Comparison of ENCODE assay signal across 23 cellular contexts in genomic region chr6:6707143-6707542, GRCh38.
A peak's percentile ranks its signal among the peaks of the same experiment; 100 is the strongest.
DNase-seq lines count a peak whose midpoint lies in the region; ATAC-seq, FAIRE-seq and TF ChIP-seq lines count a peak whose summit lies in the region.
"Had no signal": no experiment of that assay in that cellular context is flagged by ENCODE, and none has a peak within 500 bp of the region (broad histone marks: within the 10 kb centered on the region; RNA-seq: fewer than 3 reads in every experiment).

No MANE protein-coding gene starts in this region.

- CTCF ChIA-PET in HepG2 (lab: Yijun Ruan, JAX; ENCODE audit: low intra/inter-chr PET ratio, low total read pairs) (no interaction called here), PC-9 (lab: Charles Lee) (no interaction called here)

- H3K4me1 ChIP-seq in right lobe of liver: peaks cover 0 to 3% (median under 1%) of the 10 kb centered on the region in 4 donors
- H3K4me1 ChIP-seq in HepG2 (ENCODE audit: insufficient read depth, low read length): peaks cover 4% of the 10 kb centered on the region
- H3K4me1 ChIP-seq in left lung: peaks cover 0 to 38% of the 10 kb centered on the region in 2 donors
- peaks cover 10% of the 10 kb centered on the region for H3K4me1 ChIP-seq in vagina
- peaks cover 7% of the 10 kb centered on the region for H3K4me1 ChIP-seq in PC-9 (replicated peaks; ENCODE audit: insufficient read depth)
- H3K4me1 ChIP-seq in hepatocyte (ENCODE audit: insufficient read depth): peaks cover 1% of the 10 kb centered on the region

- H2AFZ ChIP-seq in HepG2 (ENCODE audit: low read length): no peak overlapping the region
- H2AFZ ChIP-seq in PC-9: no peak overlapping the region
- H2AFZ ChIP-seq in hepatocyte: no peak overlapping the region

- H3K36me3 ChIP-seq in right lobe of liver (no peaks in the 10 kb centered on the region), HepG2 (replicated peaks in 1 of 2; ENCODE audit: control insufficient read depth in 1 of 2, insufficient read depth in 2 of 2, low read length in 2 of 2) (no peaks in the 10 kb centered on the region), bronchial epithelial cell (ENCODE audit: control insufficient read depth, insufficient read depth, low read length) (no peaks in the 10 kb centered on the region), left lung (no peaks in the 10 kb centered on the region), vagina (no peaks in the 10 kb centered on the region), PC-9 (ENCODE audit: low read depth) (no peaks in the 10 kb centered on the region), hepatocyte (replicated peaks; ENCODE audit: insufficient read depth, low read depth) (no peaks in the 10 kb centered on the region)
- H3K36me3 ChIP-seq: thyroid gland had no signal

- DNase-seq in right lobe of liver (peak in 1 of 3 donors; percentile 44), HepG2 (ENCODE audit: low spot score) (no peak), bronchial epithelial cell (ENCODE audit: low read depth) (peak; percentile 63), left lung (no peak), vagina (ENCODE audit: extremely low spot score in 2 of 2) (no peak), PC-9 (no peak), hepatocyte (ENCODE audit: low spot score) (no peak)
- DNase-seq: activated CD4-positive, alpha-beta T cell treated with anti-CD3 and anti-CD28 coated beads for 4 hours; activated T-cell treated with anti-CD3 and anti-CD28 coated beads, Interleukin-2, amount 50 U/mL, for 1 hour; body of pancreas; left cardiac atrium; natural killer cell; NCI-H1105; NCI-H2081; NCI-H345; OCI-M1; stimulated activated naive CD8-positive, alpha-beta T cell treated with anti-CD3 and anti-CD28 coated beads, Interleukin-15, amount 100 ng/mL, for 72 hours; thyroid gland had no signal

- TF ChIP-seq CTCF in right lobe of liver (IDR thresholded peaks at IDR 0.05): no peak
- no peak for TF ChIP-seq CTCF in HepG2 (CRISPR knock-in tag; IDR thresholded peaks at IDR 0.05)
- TF ChIP-seq CTCF in bronchial epithelial cell (IDR thresholded peaks at IDR 0.05; ENCODE audit: insufficient read depth, low read length, severe bottlenecking): no peak
- no peak for TF ChIP-seq CTCF in left lung (IDR thresholded peaks at IDR 0.05)
- TF ChIP-seq CTCF in vagina (IDR thresholded peaks at IDR 0.05): no peak
- no peak for TF ChIP-seq CTCF in PC-9 (conservative IDR thresholded peaks at IDR 0.05)
- no peak for TF ChIP-seq CTCF in hepatocyte (IDR thresholded peaks at IDR 0.05; ENCODE audit: poor library complexity)

- BruUV-seq in HepG2 (replicated peaks; lab: Mats Ljungman, UMichigan) (no TSS peak), PC-9 (replicated peaks; lab: Mats Ljungman, UMichigan) (no TSS peak)

- H3K79me2 ChIP-seq in HepG2 (ENCODE audit: insufficient read depth, low read length) (no peaks in the 10 kb centered on the region), PC-9 (ENCODE audit: low read depth) (no peaks in the 10 kb centered on the region), hepatocyte (no peaks in the 10 kb centered on the region)

- no peak overlapping the region for H3K9ac ChIP-seq in HepG2 (ENCODE audit: insufficient read depth, low read depth, low read length)

- intact Hi-C loops in right lobe of liver (cut with DNase I) (no loop called here), HepG2 (cut with micrococcal nuclease; ENCODE audit: unreplicated experiment) (no loop called here), left lung (cut with DNase I) (no loop called here), vagina (cut with DNase I) (no loop called here), PC-9 (cut with micrococcal nuclease; ENCODE audit: unreplicated experiment) (no loop called here)

- no peaks in the 10 kb centered on the region for H4K20me1 ChIP-seq in HepG2 (ENCODE audit: insufficient read depth, low read length)
- H4K20me1 ChIP-seq in PC-9 (ENCODE audit: insufficient read depth): no peaks in the 10 kb centered on the region
- no peaks in the 10 kb centered on the region for H4K20me1 ChIP-seq in hepatocyte (ENCODE audit: insufficient read depth, poor library complexity, severe bottlenecking)

- 83% methylated on average over 5 of the region's 6 CpGs for WGBS in right lobe of liver (ENCODE audit: insufficient coverage, low coverage, low lambda C conversion rate, missing lambda C conversion rate)
- 71% methylated on average over 6 of the region's 6 CpGs for WGBS in HepG2 (ENCODE audit: low lambda C conversion rate)
- WGBS in hepatocyte (ENCODE audit: low lambda C conversion rate, missing lambda C conversion rate): 98% methylated on average over 6 of the region's 6 CpGs

- H3K4me3 ChIP-seq in right lobe of liver (no peak overlapping the region), HepG2 (replicated peaks in 1 of 3; ENCODE audit: insufficient read depth in 1 of 3, low read depth in 2 of 3, low read length in 3 of 3) (no peak overlapping the region), bronchial epithelial cell (ENCODE audit: low read depth, low read length) (no peak overlapping the region), left lung (no peak overlapping the region), vagina (no peak overlapping the region), PC-9 (no peak overlapping the region), hepatocyte (no peak overlapping the region)
- H3K4me3 ChIP-seq: body of pancreas, thyroid gland had no signal

- no peak for TF ChIP-seq RAD21 in HepG2 (CRISPR knock-in tag; IDR thresholded peaks at IDR 0.05)

- no peak for TF ChIP-seq POLR2A in right lobe of liver (IDR thresholded peaks at IDR 0.05)
- TF ChIP-seq POLR2A in HepG2 (IDR thresholded peaks at IDR 0.05; ENCODE audit: insufficient read depth in 1 of 2, low read depth in 2 of 2, low read length in 2 of 2): no peak
- TF ChIP-seq POLR2A in vagina (IDR thresholded peaks at IDR 0.05): no peak

- in situ Hi-C loops in HepG2 (cut with HindIII; ENCODE audit: extremely low pct_ligation_motif_present, low pct_unique_long_range_greater_than_20kb): no loop called here

- H3K9me3 ChIP-seq in right lobe of liver (no peaks in the 10 kb centered on the region), HepG2 (ENCODE audit: low read length) (no peaks in the 10 kb centered on the region), left lung (no peaks in the 10 kb centered on the region), vagina (no peaks in the 10 kb centered on the region), PC-9 (ENCODE audit: insufficient read depth, low read depth) (no peaks in the 10 kb centered on the region), hepatocyte (ENCODE audit: low read depth) (no peaks in the 10 kb centered on the region)
- H3K9me3 ChIP-seq: body of pancreas, thyroid gland had no signal

- no peak overlapping the region for H3K4me2 ChIP-seq in HepG2 (ENCODE audit: low read depth, low read length)
- H3K4me2 ChIP-seq in PC-9: no peak overlapping the region
- H3K4me2 ChIP-seq in hepatocyte: no peak overlapping the region

- no peaks in the 10 kb centered on the region for H3K9me2 ChIP-seq in PC-9 (ENCODE audit: insufficient read depth)
- no peaks in the 10 kb centered on the region for H3K9me2 ChIP-seq in hepatocyte (replicated peaks; ENCODE audit: insufficient read depth)

- H3K27me3 ChIP-seq in right lobe of liver (no peaks in the 10 kb centered on the region), HepG2 (ENCODE audit: control insufficient read depth in 1 of 2, insufficient read depth in 2 of 2, low read length in 2 of 2) (peaks cover 1 to 37% of the 10 kb centered on the region in 2 experiments; a peak in 3 of 5 replicates), bronchial epithelial cell (ENCODE audit: control insufficient read depth, insufficient read depth, low read length) (no peaks in the 10 kb centered on the region), left lung (no peaks in the 10 kb centered on the region), vagina (no peaks in the 10 kb centered on the region), PC-9 (ENCODE audit: insufficient read depth, low read depth) (no peaks in the 10 kb centered on the region), hepatocyte (no peaks in the 10 kb centered on the region)
- H3K27me3 ChIP-seq: body of pancreas, thyroid gland had no signal

- peaks cover 6% of the 10 kb centered on the region; the same call in 1 of the 2 replicates for H3F3A ChIP-seq in PC-9 (ENCODE audit: insufficient read depth, low read depth)

- FAIRE-seq in HepG2 (lab: Jason Lieb, UNC) (no peak), bronchial epithelial cell (lab: Jason Lieb, UNC) (no peak)
- FAIRE-seq: A204.1, H54 had no signal

- POLR2A ChIA-PET in HepG2 (lab: Yijun Ruan, JAX): no interaction called here
- POLR2A ChIA-PET in PC-9 (lab: Charles Lee; ENCODE audit: unreplicated experiment): no interaction called here

- H3K27ac ChIP-seq in right lobe of liver (no peak overlapping the region), HepG2 (ENCODE audit: extremely low read length, insufficient read depth, low read length) (no peak overlapping the region), left lung (peak overlapping the region in 1 of 2 donors; percentile 55), vagina (peak overlapping the region; percentile 44), PC-9 (no peak overlapping the region), hepatocyte (no peak overlapping the region)
- H3K27ac ChIP-seq: body of pancreas, thyroid gland, VCaP had no signal

- ATAC-seq in right lobe of liver (peak; percentile 6 to 50 (median 32)), HepG2 (no peak), left lung (peak; percentile 37), GM19452 (IDR thresholded peaks at IDR 0.05; ENCODE audit: unreplicated experiment) (no peak)
- ATAC-seq: body of pancreas; natural killer cell; SK-N-SH treated with all-trans-retinoic acid at 6 μM for 48 hours; stimulated activated naive CD8-positive, alpha-beta T cell treated with anti-CD3 and anti-CD28 coated beads, Interleukin-15, amount 100 ng/mL, for 72 hours had no signal

- TF ChIP-seq EP300 in HepG2 (IDR thresholded peaks at IDR 0.05; ENCODE audit: low read depth in 2 of 2, low read length in 2 of 2) (no peak), HepG2 (CRISPR knock-in tag; IDR thresholded peaks at IDR 0.05; ENCODE audit: borderline replicate concordance) (no peak)

TF ChIP-seq in HepG2, 621 proteins besides CTCF, POLR2A, EP300 and RAD21 (continues in another document):
- no peak for TF ChIP-seq JARID2 (CRISPR knock-in tag; IDR thresholded peaks at IDR 0.05; ENCODE audit: insufficient replicate concordance)
- TF ChIP-seq UBTF (CRISPR knock-in tag; IDR thresholded peaks at IDR 0.05): no peak

Comparison
In these comparisons a context has a peak if more than half of its experiments do, and no peak if none do; other contexts are left out.
1. ATAC-seq: peak in right lobe of liver (4 of 4) and left lung (single experiment); none in HepG2 (single experiment) and GM19452 (single experiment).